ENCODE assay signal across 16 cellular contexts in genomic region chr10:30810416-30810815, GRCh38.
DNase-seq lines count a peak whose midpoint lies in the region; TF ChIP-seq lines count a peak whose summit lies in the region.
"Had no signal": no experiment of that assay in that cellular context is flagged by ENCODE, and none has a peak within 500 bp of the region (broad histone marks: within the 10 kb centered on the region; RNA-seq: fewer than 3 reads in every experiment).

No MANE protein-coding gene starts in this region.

- intact Hi-C loops in esophagus squamous epithelium (cut with DNase I) = no loop called here

- H3K9me3 Mint-ChIP-seq in HFFc6 = no peaks in the 10 kb centered on the region
- H3K9me3 Mint-ChIP-seq: CD8-positive, alpha-beta T cell; IgD-negative memory B cell had no signal

- no peak for TF ChIP-seq EP300 in Ishikawa (IDR thresholded peaks at IDR 0.05; ENCODE audit: borderline replicate concordance)

- H3K9me3 ChIP-seq in esophagus squamous epithelium = no peaks in the 10 kb centered on the region
- H3K9me3 ChIP-seq: BLaER1 treated with 17β-estradiol and CSF1 and Interleukin-3, amounts not matched to agents 10 nM and 100 nM had no signal

- H3K36me3 ChIP-seq in esophagus squamous epithelium = no peaks in the 10 kb centered on the region
- no peaks in the 10 kb centered on the region for H3K36me3 ChIP-seq in rectal smooth muscle tissue (ENCODE audit: control insufficient read depth, insufficient read depth, low read length)
- no peaks in the 10 kb centered on the region for H3K36me3 ChIP-seq in urinary bladder (ENCODE audit: insufficient read depth)
- H3K36me3 ChIP-seq: BLaER1 treated with 17β-estradiol and CSF1 and Interleukin-3, amounts not matched to agents 10 nM and 100 nM had no signal

- TF ChIP-seq CTCF in esophagus squamous epithelium (IDR thresholded peaks at IDR 0.05) (no peak), HFFc6 (IDR thresholded peaks at IDR 0.05) (no peak)

- H3K27ac Mint-ChIP-seq in HFFc6 = no peak overlapping the region
- H3K27ac Mint-ChIP-seq: B cell; CD8-positive, alpha-beta T cell; GM23338; IgD-negative memory B cell had no signal

- peaks cover 0 to 43% (median 25%) of the 10 kb centered on the region in 3 donors for H3K4me1 ChIP-seq in esophagus squamous epithelium
- H3K4me1 ChIP-seq in rectal smooth muscle tissue (ENCODE audit: control insufficient read depth, insufficient read depth, low read length) = peaks cover 47% of the 10 kb centered on the region
- no peaks in the 10 kb centered on the region for H3K4me1 ChIP-seq in urinary bladder (ENCODE audit: insufficient read depth)

- H3K27me3 ChIP-seq in esophagus squamous epithelium (no peaks in the 10 kb centered on the region), rectal smooth muscle tissue (ENCODE audit: control insufficient read depth, insufficient read depth, low read length) (no peaks in the 10 kb centered on the region)
- H3K27me3 ChIP-seq: BLaER1 treated with 17β-estradiol and CSF1 and Interleukin-3, amounts not matched to agents 10 nM and 100 nM had no signal

- TF ChIP-seq RAD21 in Ishikawa (IDR thresholded peaks at IDR 0.05; ENCODE audit: low read depth) = no peak

- H3K27ac ChIP-seq in esophagus squamous epithelium (peak overlapping the region in 3 of 4 donors; percentile 71 to 86 (median 84)), rectal smooth muscle tissue (ENCODE audit: low read depth, low read length) (peak overlapping the region; percentile 85), urinary bladder (ENCODE audit: low read depth) (peak overlapping the region; percentile 31)
- H3K27ac ChIP-seq: BLaER1 treated with 17β-estradiol and CSF1 and Interleukin-3, amounts not matched to agents 10 nM and 100 nM had no signal

- no peak for TF ChIP-seq POLR2A in esophagus squamous epithelium (IDR thresholded peaks at IDR 0.05)

- H3K4me3 Mint-ChIP-seq in HFFc6 = no peak overlapping the region
- H3K4me3 Mint-ChIP-seq: B cell; CD8-positive, alpha-beta T cell; GM23338; IgD-negative memory B cell had no signal

- DNase-seq in esophagus squamous epithelium (lab: John Stamatoyannopoulos, UW) (no peak), HFFc6 (no peak), DMS153 (lab: John Stamatoyannopoulos, UW) (no peak), occipital lobe (lab: John Stamatoyannopoulos, UW) (no peak)
- DNase-seq in stimulated activated CD4-positive, alpha-beta T cell treated with anti-CD3 and anti-CD28 coated beads, Interleukin-4, amount 100 ng/mL, for 1 hour = no peak
- DNase-seq: 8988T; Calu3; CD8-positive, alpha-beta T cell; HCEC 1CT had no signal

- peaks cover 7% of the 10 kb centered on the region; the same call in 1 of the 2 replicates for H3K27me3 Mint-ChIP-seq in HFFc6 (ENCODE audit: insufficient read depth)

- H3K9ac ChIP-seq in rectal smooth muscle tissue (ENCODE audit: low read length) = no peak overlapping the region
- H3K9ac ChIP-seq: BLaER1 treated with 17β-estradiol and CSF1 and Interleukin-3, amounts not matched to agents 10 nM and 100 nM had no signal

- 77 to 100% methylated on average over 2 of the region's 5 CpGs for WGBS in esophagus squamous epithelium, 2 donors
- 88% methylated on average over 5 of the region's 5 CpGs for WGBS in urinary bladder

- H3K4me3 ChIP-seq in esophagus squamous epithelium = no peak overlapping the region
- no peak overlapping the region for H3K4me3 ChIP-seq in rectal smooth muscle tissue (ENCODE audit: low read length)
- H3K4me3 ChIP-seq in urinary bladder (ENCODE audit: low read depth, low read length) = no peak overlapping the region
- H3K4me3 ChIP-seq: BLaER1 treated with 17β-estradiol and CSF1 and Interleukin-3, amounts not matched to agents 10 nM and 100 nM; GM23338 had no signal

- H3K36me3 Mint-ChIP-seq in HFFc6 (ENCODE audit: low read depth) = no peaks in the 10 kb centered on the region
- H3K36me3 Mint-ChIP-seq: CD8-positive, alpha-beta T cell; IgD-negative memory B cell had no signal

- H3K4me1 Mint-ChIP-seq in HFFc6 (ENCODE audit: low read depth) = peaks cover 41% of the 10 kb centered on the region
- H3K4me1 Mint-ChIP-seq: B cell had no signal

TF ChIP-seq in Ishikawa, 13 proteins besides CTCF, POLR2A, EP300 and RAD21:
- TF ChIP-seq CREB1 (IDR thresholded peaks at IDR 0.05; ENCODE audit: low read depth) (no peak), NFIC (IDR thresholded peaks at IDR 0.05) (0 out of 2 replicates have a peak, but pooled peaks have one; percentile 18), REST (IDR thresholded peaks at IDR 0.05; ENCODE audit: low read depth) (no peak)

Comparison
In these comparisons a context has a peak if more than half of its experiments do, and no peak if none do; other contexts are left out.
1. H3K27ac ChIP-seq: peak in every context shown above with its lines; median percentile 85 in rectal smooth muscle tissue; 84 in esophagus squamous epithelium; 31 in urinary bladder.